Comparison of ENCODE assay signal across 1 cellular context in the genomic region with DNA sequence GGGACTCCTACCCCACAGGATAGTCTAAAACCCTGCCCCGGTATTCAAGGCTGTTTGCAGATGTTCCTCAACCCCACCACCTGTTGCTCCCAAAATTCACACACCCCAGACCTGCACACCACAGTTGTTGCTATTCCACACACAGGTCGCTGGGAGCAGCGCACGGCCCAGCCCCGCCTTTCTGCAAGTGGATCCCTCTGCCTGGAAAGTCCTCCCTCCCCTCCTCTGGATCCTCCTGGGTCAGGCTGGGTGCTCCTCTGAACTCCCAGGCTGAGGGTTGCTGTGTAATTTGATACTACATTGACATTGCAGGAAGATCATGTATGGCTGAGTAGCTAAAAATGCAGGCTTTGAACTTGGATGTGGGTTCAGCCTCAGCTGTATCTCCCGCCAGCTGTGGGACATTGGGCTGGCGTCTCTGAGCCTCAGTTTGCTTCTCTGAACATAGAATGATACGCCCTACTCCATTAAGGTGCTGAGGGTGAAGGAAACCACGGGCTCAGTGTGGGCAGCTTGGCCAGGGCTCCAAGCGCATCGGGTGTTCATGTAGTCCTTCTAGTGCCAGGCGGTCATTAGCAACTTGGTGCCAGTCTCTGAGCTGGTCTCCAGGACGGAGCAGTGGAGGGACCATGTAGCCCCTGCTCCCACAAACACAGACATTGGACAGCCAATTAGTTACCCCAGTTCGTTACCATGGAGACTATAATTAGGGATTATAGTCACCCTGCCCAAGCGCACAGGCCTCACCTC.
TF ChIP-seq lines count a peak whose summit lies in the region.

No MANE protein-coding gene starts in this region.

TF ChIP-seq in SK-N-SH, 30 proteins besides CTCF, POLR2A, EP300 and RAD21 (continued from another document):
- TF ChIP-seq ZBTB33 (IDR thresholded peaks at IDR 0.05; ENCODE audit: borderline replicate concordance, low read depth) (no peak), GABPA (IDR thresholded peaks at IDR 0.05; ENCODE audit: low read depth) (no peak)
